Comparison of ENCODE assay signal across 8 cellular contexts in the genomic region with DNA sequence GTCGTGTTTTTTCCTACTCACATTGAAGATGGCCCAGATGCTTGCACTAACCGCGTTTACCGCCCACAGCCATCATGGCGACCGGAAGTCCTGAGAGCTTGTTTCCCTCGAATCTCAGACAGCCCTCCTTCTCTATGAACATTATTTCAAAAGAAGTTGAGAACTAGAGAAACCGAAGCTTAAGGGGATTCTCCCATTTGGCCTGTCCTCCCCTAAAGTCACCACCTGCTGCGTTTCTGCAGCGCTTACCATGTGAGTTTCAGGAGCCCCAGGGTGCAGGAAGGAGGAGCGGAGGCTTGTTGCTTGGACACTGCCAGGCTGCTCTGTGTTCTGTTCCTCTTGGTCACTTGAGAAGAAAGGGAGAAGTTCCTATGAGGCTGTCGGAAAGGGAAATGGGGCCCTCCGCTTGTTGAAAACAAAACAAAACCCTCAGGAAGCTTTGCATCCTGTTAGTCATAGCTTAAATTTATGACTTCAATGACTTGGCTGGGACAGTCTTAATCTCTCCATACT. TPM values are rescaled to one million over a fixed set of nuclear protein-coding genes. Genes with fewer than 3 reads are reported as not detected.
DNase-seq lines count a peak whose midpoint lies in the region; ATAC-seq and TF ChIP-seq lines count a peak whose summit lies in the region.

No MANE protein-coding gene starts in this region.

- peak; percentile 60 for TF ChIP-seq POLR2A in right lobe of liver (IDR thresholded peaks at IDR 0.05)

- CTCF ChIA-PET in Calu3 (lab: Charles Lee), result interaction anchor here (1.3 kb wide), 1 partner anchor 10 kb away, joined by 3 read pairs; no protein-coding TSS in a partner anchor

- ATAC-seq in GM21381 (IDR thresholded peaks at IDR 0.05; ENCODE audit: unreplicated experiment), result peak; percentile 58
- peak; percentile 81 to 92 (median 88) for ATAC-seq in right lobe of liver

- H3K27ac ChIP-seq in OCI-LY1 (ENCODE audit: low read depth, low read length, poor library complexity, severe bottlenecking), result peak overlapping the region; percentile 95
- peak overlapping the region; percentile 51 to 73 (median 71) for H3K27ac ChIP-seq in right lobe of liver

- WGBS in right lobe of liver (ENCODE audit: insufficient coverage, low coverage, low lambda C conversion rate, missing lambda C conversion rate), result 60% methylated on average over 13 of the region's 13 CpGs

- H3K36me3 Mint-ChIP-seq in Calu3 (ENCODE audit: insufficient read depth, unreplicated experiment), result no peaks in the 10 kb centered on the region

- H3K4me1 Mint-ChIP-seq in Calu3 (ENCODE audit: low read depth, unreplicated experiment), result peaks cover under 1% of the 10 kb centered on the region

- H3K9ac ChIP-seq in OCI-LY1 (ENCODE audit: low read length), result peak overlapping the region; percentile 94

- no TSS peak for BruUV-seq in Calu3 (replicated peaks; lab: Mats Ljungman, UMichigan)

- H3K9me2 ChIP-seq in OCI-LY1 (ENCODE audit: low read depth, low read length), result no peaks in the 10 kb centered on the region

- TF ChIP-seq CTCF in OCI-LY1 (IDR thresholded peaks at IDR 0.05; ENCODE audit: low read length) (no peak), right lobe of liver (IDR thresholded peaks at IDR 0.05) (no peak), Calu3 (IDR thresholded peaks at IDR 0.05; ENCODE audit: unreplicated experiment) (no peak)

- H3K4me3 ChIP-seq in OCI-LY1 (ENCODE audit: low read depth, low read length, poor library complexity, severe bottlenecking) (peak overlapping the region; percentile 68), right lobe of liver (peak overlapping the region; percentile 12 to 34 (median 26))

- no peak overlapping the region for H3K4me3 Mint-ChIP-seq in Calu3 (ENCODE audit: low read depth, unreplicated experiment)

- no peaks in the 10 kb centered on the region for H3K9me3 Mint-ChIP-seq in Calu3 (ENCODE audit: low read depth, unreplicated experiment)

- H3K27me3 ChIP-seq in OCI-LY1 (ENCODE audit: insufficient read depth, low read length), result no peaks in the 10 kb centered on the region
- no peaks in the 10 kb centered on the region for H3K27me3 ChIP-seq in right lobe of liver

- H3F3A ChIP-seq in OCI-LY1 (ENCODE audit: insufficient read depth, low read length), result peaks cover 10% of the 10 kb centered on the region

- H3K27ac Mint-ChIP-seq in Calu3 (ENCODE audit: unreplicated experiment), result no peak overlapping the region

- peaks cover 50% of the 10 kb centered on the region for H3K4me1 ChIP-seq in OCI-LY1 (ENCODE audit: insufficient read depth, low read length, severe bottlenecking)
- peaks cover 0 to 23% (median 0%) of the 10 kb centered on the region in 4 donors for H3K4me1 ChIP-seq in right lobe of liver

- no peaks in the 10 kb centered on the region for H4K20me1 ChIP-seq in OCI-LY1 (ENCODE audit: insufficient read depth, low read length)

- peak; percentile 31 to 51 for DNase-seq in activated T-helper 1 cell treated with anti-CD3 and anti-CD28 coated beads, Interleukin-2, amount 50 U/mL, for 16 hours (ENCODE audit: low read depth in 1 of 2, low spot score in 1 of 2)
- DNase-seq in right lobe of liver (peak; percentile 60 to 64 (median 64)), NCI-H1436 treated with DMSO at 0.1 percent for 48 hours (lab: John Stamatoyannopoulos, UW) (no peak), Calu3 (no peak), NCI-H1105 treated with DMSO at 0.1 percent for 48 hours (lab: John Stamatoyannopoulos, UW) (no peak)
- peak; percentile 45 to 51 for DNase-seq in stimulated activated CD8-positive, alpha-beta memory T cell treated with anti-CD3 and anti-CD28 coated beads, Interleukin-4, amount 100 ng/mL, for 4 hours (ENCODE audit: low read depth in 2 of 2, low spot score in 1 of 2)

- peak overlapping the region; percentile 95 for H3K4me2 ChIP-seq in OCI-LY1 (ENCODE audit: low read length)

- H2AFZ ChIP-seq in OCI-LY1 (ENCODE audit: low read length), result peak overlapping the region; percentile 89

- H3K27me3 Mint-ChIP-seq in Calu3 (ENCODE audit: unreplicated experiment), result no peaks in the 10 kb centered on the region

- H3K36me3 ChIP-seq in OCI-LY1 (ENCODE audit: insufficient read depth, low read length) (peaks cover 46% of the 10 kb centered on the region), right lobe of liver (no peaks in the 10 kb centered on the region)

- H3K9me3 ChIP-seq in OCI-LY1 (ENCODE audit: low read length), result no peaks in the 10 kb centered on the region
- H3K9me3 ChIP-seq in right lobe of liver, result no peaks in the 10 kb centered on the region

- peaks cover 41% of the 10 kb centered on the region for H3K79me2 ChIP-seq in OCI-LY1 (ENCODE audit: insufficient read depth, low read length)

- intact Hi-C loops in right lobe of liver (cut with DNase I), result no loop called here
- intact Hi-C loops in Calu3 (cut with micrococcal nuclease; ENCODE audit: unreplicated experiment), result no loop called here

RNA-seq across cellular contexts. Expression of a gene that starts 6.2 kb away (rescaled TPM):
- total RNA-seq in right lobe of liver (10 to 100 TPM; 15.4 to 24.5 (median 19.8) TPM), Calu3 (2022) (32.3 and 34.0 TPM in 2 replicates)

RNA-seq across cellular contexts. Expression of a gene that starts 20.3 kb away (rescaled TPM):
- total RNA-seq in right lobe of liver, result under 1 TPM in 1 of 6 experiments, not detected in 5; 0.49 TPM
- total RNA-seq in Calu3 (2022), result 0.69 and 0.78 TPM in 2 replicates

Comparison
In these comparisons a context has a peak if more than half of its experiments do, and no peak if none do; other contexts are left out.
1. DNase-seq: peak in activated T-helper 1 cell treated with anti-CD3 and anti-CD28 coated beads, Interleukin-2, amount 50 U/mL, for 16 hours (2 of 2), right lobe of liver (3 of 3) and stimulated activated CD8-positive, alpha-beta memory T cell treated with anti-CD3 and anti-CD28 coated beads, Interleukin-4, amount 100 ng/mL, for 4 hours (2 of 2); none in NCI-H1436 treated with DMSO at 0.1 percent for 48 hours (single experiment), Calu3 (single experiment) and NCI-H1105 treated with DMSO at 0.1 percent for 48 hours (single experiment).